Comparison of ENCODE assay signal across 8 cellular contexts in the genomic region with DNA sequence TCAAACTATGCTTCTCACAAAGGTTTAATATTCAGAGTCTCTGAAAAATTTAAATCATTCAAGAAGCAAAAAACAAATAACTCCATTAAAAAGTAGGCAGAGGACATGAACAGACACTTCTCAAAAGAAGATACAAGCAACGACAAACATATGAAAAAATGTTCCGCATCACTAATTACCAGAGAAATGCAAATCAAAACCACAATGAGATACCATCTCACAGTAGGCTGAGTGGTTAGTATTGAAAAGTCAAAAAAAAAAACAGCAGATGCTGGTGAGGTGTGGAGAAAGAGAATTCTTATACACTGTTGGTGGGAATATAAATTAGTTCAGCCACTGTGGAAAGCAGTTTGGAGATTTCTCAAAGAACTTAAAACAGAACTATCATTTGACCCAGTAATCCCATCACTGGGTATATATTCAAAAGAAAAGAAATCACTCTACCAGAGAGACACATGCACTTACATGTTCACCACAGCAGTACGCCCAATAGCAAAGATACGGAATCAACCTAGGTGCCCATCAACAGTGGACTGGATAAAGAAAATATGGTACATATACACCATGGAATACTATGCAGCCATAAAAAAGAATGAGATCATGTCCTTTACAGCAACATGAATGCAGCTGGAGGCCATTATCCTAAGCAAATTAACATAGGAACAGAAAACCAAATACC.
DNase-seq lines count a peak whose midpoint lies in the region; ATAC-seq and TF ChIP-seq lines count a peak whose summit lies in the region.
"Not testable (repeated sequence)": the region's sequence is repeated elsewhere in the genome, so short reads cannot be mapped to it uniquely, and the experiment has no call there.

No MANE protein-coding gene starts in this region.

- TF ChIP-seq CTCF in DOHH2 (IDR thresholded peaks at IDR 0.05; ENCODE audit: low read depth, low read length, poor library complexity, severe bottlenecking); MM.1S (IDR thresholded peaks at IDR 0.05; ENCODE audit: low read length): not testable (repeated sequence)

- POLR2A ChIA-PET in activated CD8-positive, alpha-beta T cell treated with anti-CD3 and anti-CD28 coated beads, Interleukin-2, amount 10 ng/mL, durations not matched to agents 7 days and 5 days (lab: Charles Lee); naive thymus-derived CD4-positive, alpha-beta T cell (lab: Charles Lee): not testable (repeated sequence)

- CTCF ChIA-PET in activated CD8-positive, alpha-beta T cell treated with anti-CD3 and anti-CD28 coated beads, Interleukin-2, amount 10 ng/mL, durations not matched to agents 7 days and 5 days (lab: Charles Lee): interaction anchor here (1.1 to 2.5 kb wide), 2 partner anchors 8 to 184 kb away, joined by 4 to 12 read pairs; no protein-coding TSS in a partner anchor
- CTCF ChIA-PET in naive thymus-derived CD4-positive, alpha-beta T cell (lab: Charles Lee): interaction anchor here (0.6 kb wide), 1 partner anchor 254 kb away, joined by 3 read pairs; no protein-coding TSS in a partner anchor

- H3K27ac ChIP-seq in DOHH2 (ENCODE audit: low read depth, low read length): peak overlapping the region; percentile 57
- not testable (repeated sequence) for H3K27ac ChIP-seq in MM.1S (ENCODE audit: low read length); naive thymus-derived CD4-positive, alpha-beta T cell (ENCODE audit: low read depth, low read length)

- peak; percentile 78 for ATAC-seq in GM18870 (IDR thresholded peaks at IDR 0.05; ENCODE audit: unreplicated experiment)
- peak; percentile 87 for ATAC-seq in GM21528 (IDR thresholded peaks at IDR 0.05; ENCODE audit: low FRiP score, unreplicated experiment)
- peak; percentile 76 for ATAC-seq in HG02885 (IDR thresholded peaks at IDR 0.05; ENCODE audit: poor library complexity, unreplicated experiment)
- ATAC-seq in HG03354 (IDR thresholded peaks at IDR 0.05; ENCODE audit: poor library complexity, severe bottlenecking, unreplicated experiment): peak; percentile 86
- ATAC-seq in activated CD8-positive, alpha-beta T cell treated with anti-CD3 and anti-CD28 coated beads, Interleukin-2, amount 10 ng/mL, durations not matched to agents 7 days and 5 days: peak; percentile 47
- peak; percentile 47 for ATAC-seq in naive thymus-derived CD4-positive, alpha-beta T cell

- H3K9me3 ChIP-seq in DOHH2 (ENCODE audit: control insufficient read depth, insufficient read depth, low read length): peaks cover 11% of the 10 kb centered on the region; the same call in 1 of the 2 replicates
- not testable (repeated sequence) for H3K9me3 ChIP-seq in MM.1S (replicated peaks; ENCODE audit: insufficient read depth, low read length); naive thymus-derived CD4-positive, alpha-beta T cell (ENCODE audit: control insufficient read depth in 2 of 3, low read length in 3 of 3)

- H3K36me3 Mint-ChIP-seq in activated CD8-positive, alpha-beta T cell treated with anti-CD3 and anti-CD28 coated beads, Interleukin-2, amount 10 ng/mL, durations not matched to agents 7 days and 5 days (ENCODE audit: low read depth); naive thymus-derived CD4-positive, alpha-beta T cell: not testable (repeated sequence)

- not testable (repeated sequence) for H3F3A ChIP-seq in DOHH2 (ENCODE audit: control insufficient read depth, insufficient read depth); MM.1S (ENCODE audit: insufficient read depth, low read length)

- intact Hi-C loops in naive thymus-derived CD4-positive, alpha-beta T cell (cut with micrococcal nuclease): not testable (repeated sequence)

- not testable (repeated sequence) for H3K79me2 ChIP-seq in DOHH2 (ENCODE audit: control insufficient read depth, low read length); MM.1S (ENCODE audit: low read length)

- H3K36me3 ChIP-seq in DOHH2 (ENCODE audit: control insufficient read depth, low read length); MM.1S (replicated peaks; ENCODE audit: insufficient read depth, low read length); naive thymus-derived CD4-positive, alpha-beta T cell (ENCODE audit: control insufficient read depth in 2 of 3, insufficient read depth in 3 of 3, low read length in 3 of 3): not testable (repeated sequence)

- H3K4me3 Mint-ChIP-seq in activated CD8-positive, alpha-beta T cell treated with anti-CD3 and anti-CD28 coated beads, Interleukin-2, amount 10 ng/mL, durations not matched to agents 7 days and 5 days; naive thymus-derived CD4-positive, alpha-beta T cell: not testable (repeated sequence)

- H2AFZ ChIP-seq in MM.1S (ENCODE audit: low read length): not testable (repeated sequence)

- not testable (repeated sequence) for H3K9me3 Mint-ChIP-seq in activated CD8-positive, alpha-beta T cell treated with anti-CD3 and anti-CD28 coated beads, Interleukin-2, amount 10 ng/mL, durations not matched to agents 7 days and 5 days (ENCODE audit: insufficient read depth); naive thymus-derived CD4-positive, alpha-beta T cell

- peaks cover 30% of the 10 kb centered on the region for H3K4me1 ChIP-seq in DOHH2 (ENCODE audit: control insufficient read depth, low read length)
- not testable (repeated sequence) for H3K4me1 ChIP-seq in MM.1S (ENCODE audit: low read length); naive thymus-derived CD4-positive, alpha-beta T cell (ENCODE audit: control insufficient read depth in 2 of 2, insufficient read depth in 2 of 2, low read length in 2 of 2)

- not testable (repeated sequence) for H3K27ac Mint-ChIP-seq in activated CD8-positive, alpha-beta T cell treated with anti-CD3 and anti-CD28 coated beads, Interleukin-2, amount 10 ng/mL, durations not matched to agents 7 days and 5 days
- peak overlapping the region in 1 of 9 donors; percentile 26 for H3K27ac Mint-ChIP-seq in naive thymus-derived CD4-positive, alpha-beta T cell

- peak; percentile 33 for DNase-seq in MM.1S
- not testable (repeated sequence) for DNase-seq in activated CD8-positive, alpha-beta T cell treated with anti-CD3 and anti-CD28 coated beads, Interleukin-2, amount 10 ng/mL, durations not matched to agents 7 days and 5 days
- peak in 1 of 9 donors; percentile 8 for DNase-seq in naive thymus-derived CD4-positive, alpha-beta T cell

- not testable (repeated sequence) for H3K9me2 ChIP-seq in DOHH2 (replicated peaks; ENCODE audit: control insufficient read depth, low read length); MM.1S (replicated peaks; ENCODE audit: insufficient read depth, low read length)

- not testable (repeated sequence) for H4K20me1 ChIP-seq in DOHH2 (ENCODE audit: control insufficient read depth, insufficient read depth, low read depth, low read length); MM.1S (ENCODE audit: insufficient read depth, low read length)

- peak overlapping the region; percentile 67 for H3K4me2 ChIP-seq in DOHH2 (ENCODE audit: low read length)
- not testable (repeated sequence) for H3K4me2 ChIP-seq in MM.1S (ENCODE audit: low read depth, low read length)

- peak overlapping the region; percentile 37 for H3K4me3 ChIP-seq in DOHH2 (ENCODE audit: low read length)
- not testable (repeated sequence) for H3K4me3 ChIP-seq in MM.1S (ENCODE audit: low read length); naive thymus-derived CD4-positive, alpha-beta T cell (ENCODE audit: low read length)

- H3K27me3 ChIP-seq in DOHH2 (ENCODE audit: control insufficient read depth, low read length); MM.1S (replicated peaks; ENCODE audit: insufficient read depth, low read length); naive thymus-derived CD4-positive, alpha-beta T cell (ENCODE audit: control insufficient read depth in 2 of 2, insufficient read depth in 2 of 2, low read length in 2 of 2): not testable (repeated sequence)

- H3K4me1 Mint-ChIP-seq in activated CD8-positive, alpha-beta T cell treated with anti-CD3 and anti-CD28 coated beads, Interleukin-2, amount 10 ng/mL, durations not matched to agents 7 days and 5 days (ENCODE audit: low read depth): peaks cover 14% of the 10 kb centered on the region
- H3K4me1 Mint-ChIP-seq in naive thymus-derived CD4-positive, alpha-beta T cell: peaks cover 0 to 14% (median 8%) of the 10 kb centered on the region in 7 donors

- H3K27me3 Mint-ChIP-seq in activated CD8-positive, alpha-beta T cell treated with anti-CD3 and anti-CD28 coated beads, Interleukin-2, amount 10 ng/mL, durations not matched to agents 7 days and 5 days (ENCODE audit: low read depth): peaks cover 23% of the 10 kb centered on the region
- H3K27me3 Mint-ChIP-seq in naive thymus-derived CD4-positive, alpha-beta T cell: peaks cover 0 to 40% (median 5%) of the 10 kb centered on the region in 5 donors

- not testable (repeated sequence) for H3K9ac ChIP-seq in MM.1S (ENCODE audit: low read length)
